ENCODE assay signal across 10 cellular contexts in genomic region chr2:12167525-12168317, GRCh38.
DNase-seq lines count a peak whose midpoint lies in the region; ATAC-seq and TF ChIP-seq lines count a peak whose summit lies in the region.
"Had no signal": no experiment of that assay in that cellular context is flagged by ENCODE, and none has a peak within 500 bp of the region (broad histone marks: within the 10 kb centered on the region; RNA-seq: fewer than 3 reads in every experiment).

No MANE protein-coding gene starts in this region.

- H3K4me3 ChIP-seq in GM12864 (ENCODE audit: low read depth, low read length) (no peak overlapping the region), Panc1 (ENCODE audit: low read depth in 2 of 2, low read length in 2 of 2) (no peak overlapping the region)
- H3K4me3 ChIP-seq: psoas muscle had no signal

- CTCF ChIA-PET in Panc1 (lab: Charles Lee), result no interaction called here
- CTCF ChIA-PET in activated CD8-positive, alpha-beta memory T cell treated with anti-CD3 and anti-CD28 coated beads, Interleukin-2, amount 10 ng/mL, durations not matched to agents 7 days and 5 days (lab: Charles Lee), result interaction anchor here (0.9 kb wide), 1 partner anchor 142 kb away, joined by 3 read pairs; no protein-coding TSS in a partner anchor

- no TSS peak for BruUV-seq in Panc1 (replicated peaks; lab: Mats Ljungman, UMichigan)

- H3K4me3 Mint-ChIP-seq in activated CD8-positive, alpha-beta memory T cell treated with anti-CD3 and anti-CD28 coated beads, Interleukin-2, amount 10 ng/mL, durations not matched to agents 7 days and 5 days, result no peak overlapping the region

- no peak overlapping the region for H3K27ac Mint-ChIP-seq in activated CD8-positive, alpha-beta memory T cell treated with anti-CD3 and anti-CD28 coated beads, Interleukin-2, amount 10 ng/mL, durations not matched to agents 7 days and 5 days

- H3K9me3 Mint-ChIP-seq in activated CD8-positive, alpha-beta memory T cell treated with anti-CD3 and anti-CD28 coated beads, Interleukin-2, amount 10 ng/mL, durations not matched to agents 7 days and 5 days (ENCODE audit: low read depth), result no peaks in the 10 kb centered on the region

- DNase-seq in GM12864 (ENCODE audit: low read depth), result no peak
- DNase-seq in Panc1 (ENCODE audit: low read depth, low spot score), result no peak
- DNase-seq in head of caudate nucleus, result peak; percentile 21 to 89 (median 74)
- DNase-seq in retina, result peak; percentile 80
- no peak for DNase-seq in activated CD8-positive, alpha-beta memory T cell treated with anti-CD3 and anti-CD28 coated beads, Interleukin-2, amount 10 ng/mL, durations not matched to agents 7 days and 5 days
- no peak for DNase-seq in NCI-H1436 (lab: John Stamatoyannopoulos, UW)
- DNase-seq: NCI-H446 treated with DMSO at 0.1 percent for 48 hours, psoas muscle had no signal

- no peaks in the 10 kb centered on the region for H3K27me3 Mint-ChIP-seq in activated CD8-positive, alpha-beta memory T cell treated with anti-CD3 and anti-CD28 coated beads, Interleukin-2, amount 10 ng/mL, durations not matched to agents 7 days and 5 days

- no peaks in the 10 kb centered on the region for H3K9me3 ChIP-seq in Panc1 (ENCODE audit: control insufficient read depth, insufficient read depth, low read depth, low read length)
- H3K9me3 ChIP-seq: psoas muscle had no signal

- no peaks in the 10 kb centered on the region for H3K36me3 Mint-ChIP-seq in activated CD8-positive, alpha-beta memory T cell treated with anti-CD3 and anti-CD28 coated beads, Interleukin-2, amount 10 ng/mL, durations not matched to agents 7 days and 5 days

- peaks cover 6% of the 10 kb centered on the region; the same call in 1 of the 2 replicates for H3K4me1 ChIP-seq in Panc1 (ENCODE audit: control insufficient read depth, insufficient read depth, low read length)

- POLR2A ChIA-PET in Panc1 (lab: Charles Lee), result no interaction called here

- peak overlapping the region; percentile 31; the same call in 1 of the 2 replicates for H3K27ac ChIP-seq in Panc1 (ENCODE audit: low read length)

- in situ Hi-C loops in Panc1 (cut with HindIII; ENCODE audit: low pct_unique_long_range_greater_than_20kb, low sequenced_read_pairs), result no loop called here

- TF ChIP-seq CTCF in GM12864 (IDR thresholded peaks at IDR 0.05; ENCODE audit: low read depth, low read length, missing control alignments) (peak; percentile 30), Panc1 (IDR thresholded peaks at IDR 0.05) (peak; percentile 30)

- H3K27me3 ChIP-seq in Panc1 (ENCODE audit: control insufficient read depth, insufficient read depth, low read length), result no peaks in the 10 kb centered on the region

- ATAC-seq in Panc1 (0 out of 2 replicates have a peak, but pooled peaks have one; percentile 37), GM19463 (IDR thresholded peaks at IDR 0.05; ENCODE audit: unreplicated experiment) (no peak), GM19395 (IDR thresholded peaks at IDR 0.05; ENCODE audit: unreplicated experiment) (no peak)
- ATAC-seq in activated CD8-positive, alpha-beta memory T cell treated with anti-CD3 and anti-CD28 coated beads, Interleukin-2, amount 10 ng/mL, durations not matched to agents 7 days and 5 days, result no peak

- H3K4me1 Mint-ChIP-seq in activated CD8-positive, alpha-beta memory T cell treated with anti-CD3 and anti-CD28 coated beads, Interleukin-2, amount 10 ng/mL, durations not matched to agents 7 days and 5 days, result no peaks in the 10 kb centered on the region

- no peaks in the 10 kb centered on the region for H3K36me3 ChIP-seq in Panc1 (ENCODE audit: control insufficient read depth, insufficient read depth, low read length)

- intact Hi-C loops in Panc1 (cut with micrococcal nuclease; ENCODE audit: unreplicated experiment) (no loop called here), head of caudate nucleus (cut with DNase I) (loop anchor here (5.0 kb wide), 1 partner anchor 550 kb away; the partner anchor contains the start of gene TRIB2)

Comparison
In these comparisons a context has a peak if more than half of its experiments do, and no peak if none do; other contexts are left out.
1. DNase-seq: peak in head of caudate nucleus (42 of 42) and retina (single experiment); none in GM12864 (single experiment), Panc1 (single experiment), activated CD8-positive, alpha-beta memory T cell treated with anti-CD3 and anti-CD28 coated beads, Interleukin-2, amount 10 ng/mL, durations not matched to agents 7 days and 5 days (single experiment) and NCI-H1436 (single experiment).